In the genomic region with DNA sequence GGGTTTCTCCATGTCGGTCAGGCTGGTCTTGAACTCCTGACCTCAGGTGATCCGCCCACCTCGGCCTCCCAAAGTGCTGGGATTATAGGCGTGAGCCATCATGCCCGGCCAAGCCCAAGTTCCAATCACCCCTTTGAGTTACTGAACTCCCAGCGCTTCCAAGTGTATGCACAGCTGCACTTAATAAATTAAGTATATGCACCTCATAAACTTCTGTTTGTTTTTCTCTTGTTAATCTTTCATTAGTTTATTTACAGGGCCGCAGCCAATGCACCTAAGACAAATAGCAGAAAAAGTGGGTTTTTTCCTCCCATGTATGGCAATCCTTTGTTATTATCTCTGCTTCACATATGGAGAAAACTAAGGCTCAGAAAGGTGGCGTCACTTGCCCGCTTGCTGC, we compare ENCODE assay signal across 34 cellular contexts. TPM values are rescaled to one million over a fixed set of nuclear protein-coding genes. Genes with fewer than 3 reads are reported as not detected.
"Had no signal": no experiment of that assay in that cellular context is flagged by ENCODE, and none has a peak within 500 bp of the region (broad histone marks: within the 10 kb centered on the region; RNA-seq: fewer than 3 reads in every experiment).

No MANE protein-coding gene starts in this region.

- H3K36me3 Mint-ChIP-seq: activated CD4-positive, alpha-beta memory T cell treated with anti-CD3 and anti-CD28 coated beads for 36 hours; activated naive CD4-positive, alpha-beta T cell treated with anti-CD3 and anti-CD28 coated beads, Interleukin-2, amount 50 U/mL, for 72 hours had no signal

- H3K4me1 ChIP-seq: adrenal gland, breast epithelium, SJCRH30 had no signal

- ATAC-seq: activated naive CD4-positive, alpha-beta T cell treated with anti-CD3 and anti-CD28 coated beads, Interleukin-2, amount 50 U/mL, for 72 hours; activated T-cell treated with anti-CD3 and anti-CD28 coated beads, Interleukin-2, amount 50 U/mL, for 4 hours; body of pancreas; Panc1 had no signal

- H3K27me3 ChIP-seq: adrenal gland, body of pancreas, breast epithelium, MG63, SJCRH30 had no signal

- H3K9me3 ChIP-seq: adrenal gland, body of pancreas, breast epithelium, MG63, SJCRH30 had no signal

- H3K9me3 Mint-ChIP-seq: activated B cell treated with CpG ODN at 0.5 μM for 24 hours; activated CD4-positive, alpha-beta memory T cell treated with anti-CD3 and anti-CD28 coated beads for 36 hours; activated naive CD4-positive, alpha-beta T cell treated with anti-CD3 and anti-CD28 coated beads for 36 hours; activated naive CD4-positive, alpha-beta T cell treated with anti-CD3 and anti-CD28 coated beads, Interleukin-2, amount 50 U/mL, for 72 hours; activated T-cell treated with anti-CD3 and anti-CD28 coated beads, Interleukin-2, amount 50 U/mL, for 4 hours; activated T-helper 1 cell treated with anti-CD3 and anti-CD28 coated beads, Interleukin-12 subunit alpha, Interleukin-12 subunit beta, Interleukin-2, Interleukin-4 antibody, amounts not matched to agents 30 ng/mL and 10 ng/mL and 1 ng/mL, durations not matched to agents 14 hours and 24 hours and 36 hours; T-helper 1 cell treated with Interleukin-12 subunit alpha and Interleukin-12 subunit beta and Interleukin-4 antibody, amounts not matched to agents 30 μg/mL and 1 μg/mL, for 36 hours; T-helper 2 cell treated with Interferon-gamma antibody and Interleukin-4, amounts not matched to agents 5 μg/mL and 100 μg/mL, for 36 hours had no signal

- H3K27ac Mint-ChIP-seq: activated B cell treated with CpG ODN at 0.5 μM for 24 hours; activated CD4-positive, alpha-beta memory T cell treated with anti-CD3 and anti-CD28 coated beads for 36 hours; activated naive CD4-positive, alpha-beta T cell treated with anti-CD3 and anti-CD28 coated beads for 36 hours; activated naive CD4-positive, alpha-beta T cell treated with anti-CD3 and anti-CD28 coated beads, Interleukin-2, amount 50 U/mL, for 72 hours; activated T-helper 1 cell treated with anti-CD3 and anti-CD28 coated beads, Interleukin-12 subunit alpha, Interleukin-12 subunit beta, Interleukin-2, Interleukin-4 antibody, amounts not matched to agents 30 ng/mL and 10 ng/mL and 1 ng/mL, durations not matched to agents 14 hours and 24 hours and 36 hours; T-helper 1 cell treated with Interleukin-12 subunit alpha and Interleukin-12 subunit beta and Interleukin-4 antibody, amounts not matched to agents 30 μg/mL and 1 μg/mL, for 36 hours; T-helper 2 cell treated with Interferon-gamma antibody and Interleukin-4, amounts not matched to agents 5 μg/mL and 100 μg/mL, for 36 hours had no signal

- H3K36me3 ChIP-seq: adrenal gland, breast epithelium, MG63, SJCRH30 had no signal

- H3K27ac ChIP-seq: adrenal gland, body of pancreas, breast epithelium, SJCRH30, SK-N-MC had no signal

- DNase-seq: activated B cell treated with CpG ODN at 0.5 μM for 24 hours; activated CD4-positive, alpha-beta memory T cell treated with anti-CD3 and anti-CD28 coated beads for 36 hours; activated CD4-positive, alpha-beta T cell treated with anti-CD3 and anti-CD28 coated beads for 4 hours; activated CD4-positive, alpha-beta T cell treated with anti-CD3 and anti-CD28 coated beads, Interleukin-2, amount 50 U/mL, for 1 hour; activated CD4-positive, CD25-positive, alpha-beta regulatory T cell treated with anti-CD3 and anti-CD28 coated beads, Interleukin-2, amount 50 U/mL, for 72 hours; activated CD8-positive, alpha-beta memory T cell treated with anti-CD3 and anti-CD28 coated beads, Interleukin-2, amount 50 U/mL, for 4 hours; activated gamma-delta T cell treated with Interleukin-2 at 50 U/mL for 16 hours; activated naive CD4-positive, alpha-beta T cell treated with anti-CD3 and anti-CD28 coated beads for 36 hours; activated T-cell treated with anti-CD3 and anti-CD28 coated beads for 4 hours; activated T-cell treated with anti-CD3 and anti-CD28 coated beads, Interleukin-2, amount 50 U/mL, for 4 hours; adrenal gland; body of pancreas; Karpas-422; KBM-7; MG63; NCI-H1048; NCI-H1436; NCI-H187 treated with DMSO at 0.1 percent for 48 hours; NCI-H2081; NCI-H2171 treated with DMSO at 0.1 percent for 48 hours; NCI-H2227 treated with DMSO at 0.1 percent for 48 hours; NCI-H446; NCI-H510A treated with DMSO at 0.1 percent for 48 hours; NCI-H526 treated with DMSO at 0.1 percent for 48 hours; SHP77; SJCRH30 had no signal

- H3K4me1 Mint-ChIP-seq: activated B cell treated with CpG ODN at 0.5 μM for 24 hours had no signal

- H3K4me3 Mint-ChIP-seq: activated B cell treated with CpG ODN at 0.5 μM for 24 hours; activated CD4-positive, alpha-beta memory T cell treated with anti-CD3 and anti-CD28 coated beads for 36 hours; activated naive CD4-positive, alpha-beta T cell treated with anti-CD3 and anti-CD28 coated beads for 36 hours; activated T-cell treated with anti-CD3 and anti-CD28 coated beads, Interleukin-2, amount 50 U/mL, for 4 hours; activated T-helper 1 cell treated with anti-CD3 and anti-CD28 coated beads, Interleukin-12 subunit alpha, Interleukin-12 subunit beta, Interleukin-2, Interleukin-4 antibody, amounts not matched to agents 30 ng/mL and 10 ng/mL and 1 ng/mL, durations not matched to agents 14 hours and 24 hours and 36 hours; T-helper 1 cell treated with Interleukin-12 subunit alpha and Interleukin-12 subunit beta and Interleukin-4 antibody, amounts not matched to agents 30 μg/mL and 1 μg/mL, for 36 hours; T-helper 2 cell treated with Interferon-gamma antibody and Interleukin-4, amounts not matched to agents 5 μg/mL and 100 μg/mL, for 36 hours had no signal

- H3K4me3 ChIP-seq: adrenal gland, body of pancreas, breast epithelium, MG63, SJCRH30, SK-N-MC had no signal

RNA-seq across cellular contexts. Expression of a gene that starts 21.3 kb away (rescaled TPM):
- total RNA-seq: activated CD4-positive, alpha-beta memory T cell treated with anti-CD3 and anti-CD28 coated beads for 36 hours; activated naive CD4-positive, alpha-beta T cell treated with anti-CD3 and anti-CD28 coated beads for 36 hours; activated naive CD4-positive, alpha-beta T cell treated with anti-CD3 and anti-CD28 coated beads, Interleukin-2, amount 50 U/mL, for 72 hours; activated T-cell treated with anti-CD3 and anti-CD28 coated beads, Interleukin-2, amount 50 U/mL, for 4 hours; activated T-helper 1 cell treated with anti-CD3 and anti-CD28 coated beads, Interleukin-12 subunit alpha, Interleukin-12 subunit beta, Interleukin-2, Interleukin-4 antibody, amounts not matched to agents 30 ng/mL and 10 ng/mL and 1 ng/mL, durations not matched to agents 14 hours and 24 hours and 36 hours; body of pancreas; RPMI7951 had no signal
